8 cellular contexts compared by ENCODE assay signal in genomic region chr19:12995596-12996541, GRCh38. TPM values are rescaled to one million over a fixed set of nuclear protein-coding genes. Genes with fewer than 3 reads are reported as not detected.
DNase-seq lines count a peak whose midpoint lies in the region; ATAC-seq, FAIRE-seq and TF ChIP-seq lines count a peak whose summit lies in the region.

No MANE protein-coding gene starts in this region.

- H3F3A ChIP-seq in PC-3 (ENCODE audit: low read length, unreplicated experiment), result no peaks in the 10 kb centered on the region

- H3K36me3 ChIP-seq in PC-3 (ENCODE audit: low read depth, low read length) (peaks cover 4% of the 10 kb centered on the region; the same call in 1 of the 2 replicates), endothelial cell of umbilical vein (ENCODE audit: control insufficient read depth in 2 of 2, extremely low read depth in 1 of 2, insufficient read depth in 2 of 2, low read length in 2 of 2) (peaks cover 0 to 3% of the 10 kb centered on the region in 2 experiments)
- no peaks in the 10 kb centered on the region for H3K36me3 ChIP-seq in naive thymus-derived CD4-positive, alpha-beta T cell (ENCODE audit: control insufficient read depth in 2 of 3, insufficient read depth in 3 of 3, low read length in 3 of 3)

- H3K4me1 ChIP-seq in PC-3 (ENCODE audit: insufficient read depth, low read length) (peaks cover 14% of the 10 kb centered on the region), endothelial cell of umbilical vein (ENCODE audit: control insufficient read depth, extremely low read depth, insufficient read depth, low read length) (peaks cover 5% of the 10 kb centered on the region)
- H3K4me1 ChIP-seq in naive thymus-derived CD4-positive, alpha-beta T cell (ENCODE audit: control insufficient read depth in 2 of 2, insufficient read depth in 2 of 2, low read length in 2 of 2), result no peaks in the 10 kb centered on the region

- dilution Hi-C loops in endothelial cell of umbilical vein (cut with MboI; ENCODE audit: extremely low pct_ligation_motif_present, low sequenced_read_pairs), result no loop called here

- BruUV-seq in PC-3 (replicated peaks; lab: Mats Ljungman, UMichigan), result no TSS peak
- BruUV-seq in endothelial cell of umbilical vein (replicated peaks; lab: Mats Ljungman, UMichigan), result no TSS peak

- peaks cover 0 to 39% (median 5%) of the 10 kb centered on the region in 5 donors for H3K27me3 Mint-ChIP-seq in naive thymus-derived CD4-positive, alpha-beta T cell

- peaks cover 0 to 4% (median 0%) of the 10 kb centered on the region in 11 donors for H3K9me3 Mint-ChIP-seq in naive thymus-derived CD4-positive, alpha-beta T cell

- FAIRE-seq in endothelial cell of umbilical vein (lab: Jason Lieb, UNC), result no peak

- H3K4me2 ChIP-seq in PC-3 (ENCODE audit: low read length), result peak overlapping the region; percentile 88
- peak overlapping the region; percentile 18 for H3K4me2 ChIP-seq in endothelial cell of umbilical vein (ENCODE audit: insufficient read depth, low read length)

- H3K4me1 Mint-ChIP-seq in naive thymus-derived CD4-positive, alpha-beta T cell, result peaks cover 6 to 22% (median 17%) of the 10 kb centered on the region in 7 donors

- TF ChIP-seq CTCF in PC-3 (conservative IDR thresholded peaks at IDR 0.05; ENCODE audit: low read depth, low read length) (no peak), endothelial cell of umbilical vein (IDR thresholded peaks at IDR 0.05; ENCODE audit: extremely low read depth in 1 of 2, insufficient read depth in 1 of 2, low read depth in 1 of 2, low read length in 2 of 2) (no peak)

- peak overlapping the region; percentile 14; the same call in 1 of the 2 replicates for H3K27ac ChIP-seq in PC-3 (ENCODE audit: low read length)
- H3K27ac ChIP-seq in endothelial cell of umbilical vein (ENCODE audit: insufficient read depth, low read depth, low read length), result no peak overlapping the region
- H3K27ac ChIP-seq in naive thymus-derived CD4-positive, alpha-beta T cell (ENCODE audit: low read depth, low read length), result no peak overlapping the region

- TF ChIP-seq POLR2A in endothelial cell of umbilical vein (IDR thresholded peaks at IDR 0.05; ENCODE audit: low read depth, low read length), result no peak

- no peaks in the 10 kb centered on the region for H4K20me1 ChIP-seq in PC-3 (ENCODE audit: low read length)
- H4K20me1 ChIP-seq in endothelial cell of umbilical vein (replicated peaks; ENCODE audit: control insufficient read depth, extremely low read depth, insufficient read depth, low read length), result no peaks in the 10 kb centered on the region

- H3K4me3 ChIP-seq in GM08714 (ENCODE audit: low read length) (peak overlapping the region; percentile 20; the same call in 1 of the 2 replicates), PC-3 (ENCODE audit: low read length) (peak overlapping the region; percentile 98), endothelial cell of umbilical vein (replicated peaks in 1 of 3; ENCODE audit: insufficient read depth in 1 of 3, low read depth in 1 of 3, low read length in 3 of 3) (peak overlapping the region; percentile 2 to 85 (median 36))
- peak overlapping the region; percentile 33 for H3K4me3 ChIP-seq in naive thymus-derived CD4-positive, alpha-beta T cell (ENCODE audit: low read length)

- no peaks in the 10 kb centered on the region for H3K9me2 ChIP-seq in PC-3 (replicated peaks; ENCODE audit: low read length)

- H3K27me3 ChIP-seq in PC-3 (ENCODE audit: low read length) (no peaks in the 10 kb centered on the region), endothelial cell of umbilical vein (ENCODE audit: control insufficient read depth in 2 of 2, insufficient read depth in 2 of 2, low read length in 2 of 2) (no peaks in the 10 kb centered on the region)
- H3K27me3 ChIP-seq in naive thymus-derived CD4-positive, alpha-beta T cell (ENCODE audit: control insufficient read depth in 2 of 2, insufficient read depth in 2 of 2, low read length in 2 of 2), result no peaks in the 10 kb centered on the region

- ATAC-seq in PC-3, result peak; percentile 33
- ATAC-seq in naive thymus-derived CD4-positive, alpha-beta T cell, result peak; percentile 17
- ATAC-seq in HG03457 (IDR thresholded peaks at IDR 0.05; ENCODE audit: unreplicated experiment), result no peak
- no peak for ATAC-seq in HG03095 (IDR thresholded peaks at IDR 0.05; ENCODE audit: unreplicated experiment)

- H3K9me1 ChIP-seq in endothelial cell of umbilical vein (replicated peaks; ENCODE audit: control insufficient read depth, extremely low read depth, insufficient read depth, low read length), result no peaks in the 10 kb centered on the region

- H3K9ac ChIP-seq in PC-3 (ENCODE audit: low read length), result peak overlapping the region; percentile 80
- H3K9ac ChIP-seq in endothelial cell of umbilical vein (replicated peaks; ENCODE audit: extremely low read depth, insufficient read depth, low read length), result no peak overlapping the region

- peaks cover 0 to 4% (median 4%) of the 10 kb centered on the region in 5 donors for H3K36me3 Mint-ChIP-seq in naive thymus-derived CD4-positive, alpha-beta T cell

- H3K4me3 Mint-ChIP-seq in naive thymus-derived CD4-positive, alpha-beta T cell, result peak overlapping the region; percentile 51 to 97 (median 82)

- H3K27ac Mint-ChIP-seq in naive thymus-derived CD4-positive, alpha-beta T cell, result peak overlapping the region in 2 of 9 donors; percentile 69 to 88

- no peak for DNase-seq in PC-3
- DNase-seq in endothelial cell of umbilical vein (ENCODE audit: low read depth, low spot score), result peak; percentile 31
- DNase-seq in naive thymus-derived CD4-positive, alpha-beta T cell, result peak in 1 of 9 donors; percentile 44
- no peak for DNase-seq in stimulated activated naive CD4-positive, alpha-beta T cell treated with Interleukin-2 at 50 U/mL for 16 hours (lab: John Stamatoyannopoulos, UW)
- no peak for DNase-seq in GOT3 (lab: John Stamatoyannopoulos, UW)

- POLR2A ChIA-PET in PC-3 (lab: Charles Lee; ENCODE audit: unreplicated experiment), result interaction anchor here (0.6 kb wide), 1 partner anchor 157 kb away, joined by 5 read pairs; no protein-coding TSS in a partner anchor
- POLR2A ChIA-PET in endothelial cell of umbilical vein (lab: Charles Lee), result no interaction called here
- POLR2A ChIA-PET in naive thymus-derived CD4-positive, alpha-beta T cell (lab: Charles Lee), result no interaction called here

- intact Hi-C loops in PC-3 (cut with micrococcal nuclease) (loop anchor here (1.0 kb wide), 1 partner anchor 17 kb away; no protein-coding TSS in a partner anchor), endothelial cell of umbilical vein (cut with micrococcal nuclease) (loop anchor here (1.0 to 2.0 kb wide), 2 partner anchors 17 to 65 kb away; no protein-coding TSS in a partner anchor)
- intact Hi-C loops in naive thymus-derived CD4-positive, alpha-beta T cell (cut with micrococcal nuclease), result no loop called here

- H3K79me2 ChIP-seq in PC-3 (ENCODE audit: low read length) (peaks cover 51% of the 10 kb centered on the region), endothelial cell of umbilical vein (ENCODE audit: control insufficient read depth, insufficient read depth, low read length) (no peaks in the 10 kb centered on the region)

- peak overlapping the region; percentile 77 for H2AFZ ChIP-seq in PC-3 (ENCODE audit: low read length)
- H2AFZ ChIP-seq in endothelial cell of umbilical vein (ENCODE audit: low read depth, low read length), result peak overlapping the region; percentile 47

- CTCF ChIA-PET in PC-3 (lab: Charles Lee), result interaction anchor here (0.5 kb wide), 1 partner anchor 65 kb away, joined by 3 read pairs; no protein-coding TSS in a partner anchor
- CTCF ChIA-PET in endothelial cell of umbilical vein (lab: Charles Lee), result interaction anchor here (1.0 to 3.7 kb wide), 6 partner anchors 10 to 98 kb away, joined by 3 to 24 read pairs (median 4); no protein-coding TSS in a partner anchor
- CTCF ChIA-PET in naive thymus-derived CD4-positive, alpha-beta T cell (lab: Charles Lee), result no interaction called here

- H3K9me3 ChIP-seq in PC-3 (ENCODE audit: low read length) (no peaks in the 10 kb centered on the region), endothelial cell of umbilical vein (replicated peaks; ENCODE audit: control insufficient read depth, insufficient read depth, low read length) (no peaks in the 10 kb centered on the region)
- H3K9me3 ChIP-seq in naive thymus-derived CD4-positive, alpha-beta T cell (ENCODE audit: control insufficient read depth in 2 of 3, low read length in 3 of 3), result no peaks in the 10 kb centered on the region

RNA-seq across cellular contexts. Expression of gene NFIX, which starts 0.6 kb away (rescaled TPM):
- 43.3 and 75.8 TPM in 2 replicates for total RNA-seq in PC-3 (2014; rRNA removed)
- total RNA-seq in endothelial cell of umbilical vein, result 18.7 and 37.7 TPM in 2 replicates
- 8.7 and 9.8 TPM in 2 replicates for polyA plus RNA-seq in endothelial cell of umbilical vein
- polyA plus RNA-seq in endothelial cell of umbilical vein (2011; cell fraction: cytosol; rRNA removed), result 11.9 and 12.6 TPM in 2 replicates
- 8.6 and 11.6 TPM in 2 replicates for polyA plus RNA-seq in endothelial cell of umbilical vein (2011; cell fraction: nucleus; rRNA removed)
- 22.4 and 30.5 TPM in 2 replicates for polyA plus RNA-seq in endothelial cell of umbilical vein (2012)
- 7.3 and 7.7 TPM in 2 replicates for polyA minus RNA-seq in endothelial cell of umbilical vein
- polyA minus RNA-seq in endothelial cell of umbilical vein (2011; cell fraction: cytosol; rRNA and poly(A)+ RNA removed), result 1.3 TPM
- 5.5 and 7.2 TPM in 2 replicates for polyA minus RNA-seq in endothelial cell of umbilical vein (2011; cell fraction: nucleus; rRNA and poly(A)+ RNA removed)
- 1 to 10 TPM; 2.4 to 7.7 (median 6.3) TPM for total RNA-seq in naive thymus-derived CD4-positive, alpha-beta T cell
- polyA plus RNA-seq in naive thymus-derived CD4-positive, alpha-beta T cell, result under 1 TPM; 0.41 to 0.77 TPM

RNA-seq across cellular contexts. Expression of gene DAND5, which starts 26.5 kb away (rescaled TPM):
- total RNA-seq in PC-3 (2014; rRNA removed) (0.55 and 1.1 TPM in 2 replicates), endothelial cell of umbilical vein (0.20 and 0.28 TPM in 2 replicates)
- polyA plus RNA-seq in endothelial cell of umbilical vein, result 0.06 TPM in 2 replicates
- 0.03 and 0.07 TPM in 2 replicates for polyA plus RNA-seq in endothelial cell of umbilical vein (2011; cell fraction: cytosol; rRNA removed)
- polyA plus RNA-seq in endothelial cell of umbilical vein (2011; cell fraction: nucleus; rRNA removed), result 0.16 and 0.17 TPM in 2 replicates
- not detected in 2 replicates for polyA plus RNA-seq in endothelial cell of umbilical vein (2012)
- polyA minus RNA-seq in endothelial cell of umbilical vein, result 0.15 TPM in 1 of 2 replicates, not detected in the other
- not detected for polyA minus RNA-seq in endothelial cell of umbilical vein (2011; cell fraction: cytosol; rRNA and poly(A)+ RNA removed)
- not detected in 2 replicates for polyA minus RNA-seq in endothelial cell of umbilical vein (2011; cell fraction: nucleus; rRNA and poly(A)+ RNA removed)
- not detected for total RNA-seq in naive thymus-derived CD4-positive, alpha-beta T cell
- not detected for polyA plus RNA-seq in naive thymus-derived CD4-positive, alpha-beta T cell

RNA-seq across cellular contexts. Expression of gene GADD45GIP1, which starts 38.8 kb away (rescaled TPM):
- total RNA-seq in PC-3 (2014; rRNA removed) (219 and 352 TPM in 2 replicates), endothelial cell of umbilical vein (32.8 and 36.5 TPM in 2 replicates)
- 38.3 and 46.3 TPM in 2 replicates for polyA plus RNA-seq in endothelial cell of umbilical vein
- 27.7 and 48.4 TPM in 2 replicates for polyA plus RNA-seq in endothelial cell of umbilical vein (2011; cell fraction: cytosol; rRNA removed)
- 13.5 and 15.3 TPM in 2 replicates for polyA plus RNA-seq in endothelial cell of umbilical vein (2011; cell fraction: nucleus; rRNA removed)
- 30.7 and 40.3 TPM in 2 replicates for polyA plus RNA-seq in endothelial cell of umbilical vein (2012)
- 7.2 and 9.6 TPM in 2 replicates for polyA minus RNA-seq in endothelial cell of umbilical vein
- polyA minus RNA-seq in endothelial cell of umbilical vein (2011; cell fraction: cytosol; rRNA and poly(A)+ RNA removed), result 32.0 TPM
- 2.3 and 4.1 TPM in 2 replicates for polyA minus RNA-seq in endothelial cell of umbilical vein (2011; cell fraction: nucleus; rRNA and poly(A)+ RNA removed)
- total RNA-seq in naive thymus-derived CD4-positive, alpha-beta T cell, result 10 to 100 TPM in 4 of 5 experiments, 1 to 10 TPM in 1; 8.5 to 17.0 (median 13.8) TPM
- 10 to 100 TPM; 58.1 to 60.3 TPM for polyA plus RNA-seq in naive thymus-derived CD4-positive, alpha-beta T cell

RNA-seq across cellular contexts. Expression of gene RAD23A, which starts 50.2 kb away (rescaled TPM):
- total RNA-seq in PC-3 (2014; rRNA removed) (389 and 418 TPM in 2 replicates), endothelial cell of umbilical vein (96.7 and 102 TPM in 2 replicates)
- 66.9 and 71.2 TPM in 2 replicates for polyA plus RNA-seq in endothelial cell of umbilical vein
- 67.1 and 82.8 TPM in 2 replicates for polyA plus RNA-seq in endothelial cell of umbilical vein (2011; cell fraction: cytosol; rRNA removed)
- polyA plus RNA-seq in endothelial cell of umbilical vein (2011; cell fraction: nucleus; rRNA removed), result 79.0 and 87.6 TPM in 2 replicates
- polyA plus RNA-seq in endothelial cell of umbilical vein (2012), result 89.8 and 109 TPM in 2 replicates
- polyA minus RNA-seq in endothelial cell of umbilical vein, result 42.7 and 47.6 TPM in 2 replicates
- polyA minus RNA-seq in endothelial cell of umbilical vein (2011; cell fraction: cytosol; rRNA and poly(A)+ RNA removed), result 129 TPM
- polyA minus RNA-seq in endothelial cell of umbilical vein (2011; cell fraction: nucleus; rRNA and poly(A)+ RNA removed), result 21.8 and 27.3 TPM in 2 replicates
- 100 to 1,000 TPM in 2 of 5 experiments, 10 to 100 TPM in 3; 75.0 to 111 (median 96.4) TPM for total RNA-seq in naive thymus-derived CD4-positive, alpha-beta T cell
- 10 to 100 TPM; 85.5 to 87.2 TPM for polyA plus RNA-seq in naive thymus-derived CD4-positive, alpha-beta T cell

RNA-seq across cellular contexts. Expression of gene CALR, which starts 57.5 kb away (rescaled TPM):
- total RNA-seq in PC-3 (2014; rRNA removed), result 2,022 and 2,043 TPM in 2 replicates
- total RNA-seq in endothelial cell of umbilical vein, result 1,614 and 1,636 TPM in 2 replicates
- 1,135 and 1,206 TPM in 2 replicates for polyA plus RNA-seq in endothelial cell of umbilical vein
- polyA plus RNA-seq in endothelial cell of umbilical vein (2011; cell fraction: cytosol; rRNA removed), result 1,348 and 1,456 TPM in 2 replicates
- 981 and 1,182 TPM in 2 replicates for polyA plus RNA-seq in endothelial cell of umbilical vein (2011; cell fraction: nucleus; rRNA removed)
- 1,660 and 1,676 TPM in 2 replicates for polyA plus RNA-seq in endothelial cell of umbilical vein (2012)
- 1,615 and 1,696 TPM in 2 replicates for polyA minus RNA-seq in endothelial cell of umbilical vein
- 411 TPM for polyA minus RNA-seq in endothelial cell of umbilical vein (2011; cell fraction: cytosol; rRNA and poly(A)+ RNA removed)
- polyA minus RNA-seq in endothelial cell of umbilical vein (2011; cell fraction: nucleus; rRNA and poly(A)+ RNA removed), result 416 and 482 TPM in 2 replicates
- 1,000 to 10,000 TPM in 1 of 5 experiments, 100 to 1,000 TPM in 4; 449 to 1,130 (median 502) TPM for total RNA-seq in naive thymus-derived CD4-positive, alpha-beta T cell
- polyA plus RNA-seq in naive thymus-derived CD4-positive, alpha-beta T cell, result 100 to 1,000 TPM; 142 to 155 TPM

Comparison
In these comparisons a context has a peak if more than half of its experiments do, and no peak if none do; other contexts are left out.
1. H3K4me3 ChIP-seq: peak in every context shown above with its lines; median percentile 98 in PC-3; 36 in endothelial cell of umbilical vein; 33 in naive thymus-derived CD4-positive, alpha-beta T cell; 20 in GM08714.
2. ATAC-seq: peak in PC-3 (single experiment) and naive thymus-derived CD4-positive, alpha-beta T cell (single experiment); none in HG03457 (single experiment) and HG03095 (single experiment).
3. intact Hi-C loops: an anchor here in PC-3 (1.0 kb wide) and endothelial cell of umbilical vein (1.0 to 2.0 kb wide); none called in naive thymus-derived CD4-positive, alpha-beta T cell.